In genomic region chr2:26000561-26001211, GRCh38 we compare ENCODE assay signal across 1 cellular context.
TF ChIP-seq lines count a peak whose summit lies in the region.

No MANE protein-coding gene starts in this region.

TF ChIP-seq in HepG2, 621 proteins besides CTCF, POLR2A, EP300 and RAD21 (continues in another document):
- peak; percentile 44; the same call in 1 of the 2 replicates for TF ChIP-seq ZNF281 (CRISPR knock-in tag; IDR thresholded peaks at IDR 0.05; ENCODE audit: borderline replicate concordance)
- TF ChIP-seq, protein P1, sequence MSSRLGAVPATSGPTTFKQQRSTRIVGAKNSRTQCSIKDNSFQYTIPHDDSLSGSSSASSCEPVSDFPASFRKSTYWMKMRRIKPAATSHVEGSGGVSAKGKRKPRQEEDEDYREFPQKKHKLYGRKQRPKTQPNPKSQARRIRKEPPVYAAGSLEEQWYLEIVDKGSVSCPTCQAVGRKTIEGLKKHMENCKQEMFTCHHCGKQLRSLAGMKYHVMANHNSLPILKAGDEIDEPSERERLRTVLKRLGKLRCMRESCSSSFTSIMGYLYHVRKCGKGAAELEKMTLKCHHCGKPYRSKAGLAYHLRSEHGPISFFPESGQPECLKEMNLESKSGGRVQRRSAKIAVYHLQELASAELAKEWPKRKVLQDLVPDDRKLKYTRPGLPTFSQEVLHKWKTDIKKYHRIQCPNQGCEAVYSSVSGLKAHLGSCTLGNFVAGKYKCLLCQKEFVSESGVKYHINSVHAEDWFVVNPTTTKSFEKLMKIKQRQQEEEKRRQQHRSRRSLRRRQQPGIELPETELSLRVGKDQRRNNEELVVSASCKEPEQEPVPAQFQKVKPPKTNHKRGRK (CRISPR knock-in tag; IDR thresholded peaks at IDR 0.05), result no peak
- no peak for TF ChIP-seq ZSCAN22 (CRISPR knock-in tag; IDR thresholded peaks at IDR 0.05)
- TF ChIP-seq ZFP36 (IDR thresholded peaks at IDR 0.05; ENCODE audit: borderline replicate concordance, low read depth, low read length, partially characterized antibody), result no peak
- no peak for TF ChIP-seq DNMT3B (CRISPR knock-in tag; conservative IDR thresholded peaks at IDR 0.05)
- TF ChIP-seq HDAC2 (CRISPR knock-in tag; IDR thresholded peaks at IDR 0.05), result 0 out of 2 replicates have a peak, but pooled peaks have one; percentile 20
- TF ChIP-seq, protein P2, sequence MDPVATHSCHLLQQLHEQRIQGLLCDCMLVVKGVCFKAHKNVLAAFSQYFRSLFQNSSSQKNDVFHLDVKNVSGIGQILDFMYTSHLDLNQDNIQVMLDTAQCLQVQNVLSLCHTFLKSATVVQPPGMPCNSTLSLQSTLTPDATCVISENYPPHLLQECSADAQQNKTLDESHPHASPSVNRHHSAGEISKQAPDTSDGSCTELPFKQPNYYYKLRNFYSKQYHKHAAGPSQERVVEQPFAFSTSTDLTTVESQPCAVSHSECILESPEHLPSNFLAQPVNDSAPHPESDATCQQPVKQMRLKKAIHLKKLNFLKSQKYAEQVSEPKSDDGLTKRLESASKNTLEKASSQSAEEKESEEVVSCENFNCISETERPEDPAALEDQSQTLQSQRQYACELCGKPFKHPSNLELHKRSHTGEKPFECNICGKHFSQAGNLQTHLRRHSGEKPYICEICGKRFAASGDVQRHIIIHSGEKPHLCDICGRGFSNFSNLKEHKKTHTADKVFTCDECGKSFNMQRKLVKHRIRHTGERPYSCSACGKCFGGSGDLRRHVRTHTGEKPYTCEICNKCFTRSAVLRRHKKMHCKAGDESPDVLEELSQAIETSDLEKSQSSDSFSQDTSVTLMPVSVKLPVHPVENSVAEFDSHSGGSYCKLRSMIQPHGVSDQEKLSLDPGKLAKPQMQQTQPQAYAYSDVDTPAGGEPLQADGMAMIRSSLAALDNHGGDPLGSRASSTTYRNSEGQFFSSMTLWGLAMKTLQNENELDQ (CRISPR knock-in tag; IDR thresholded peaks at IDR 0.05; ENCODE audit: borderline replicate concordance), result no peak
- TF ChIP-seq MXI1 (IDR thresholded peaks at IDR 0.05; ENCODE audit: borderline replicate concordance, low read depth, low read length), result no peak
- TF ChIP-seq IRF2 (CRISPR knock-in tag; IDR thresholded peaks at IDR 0.05), result no peak
- TF ChIP-seq, protein P3, sequence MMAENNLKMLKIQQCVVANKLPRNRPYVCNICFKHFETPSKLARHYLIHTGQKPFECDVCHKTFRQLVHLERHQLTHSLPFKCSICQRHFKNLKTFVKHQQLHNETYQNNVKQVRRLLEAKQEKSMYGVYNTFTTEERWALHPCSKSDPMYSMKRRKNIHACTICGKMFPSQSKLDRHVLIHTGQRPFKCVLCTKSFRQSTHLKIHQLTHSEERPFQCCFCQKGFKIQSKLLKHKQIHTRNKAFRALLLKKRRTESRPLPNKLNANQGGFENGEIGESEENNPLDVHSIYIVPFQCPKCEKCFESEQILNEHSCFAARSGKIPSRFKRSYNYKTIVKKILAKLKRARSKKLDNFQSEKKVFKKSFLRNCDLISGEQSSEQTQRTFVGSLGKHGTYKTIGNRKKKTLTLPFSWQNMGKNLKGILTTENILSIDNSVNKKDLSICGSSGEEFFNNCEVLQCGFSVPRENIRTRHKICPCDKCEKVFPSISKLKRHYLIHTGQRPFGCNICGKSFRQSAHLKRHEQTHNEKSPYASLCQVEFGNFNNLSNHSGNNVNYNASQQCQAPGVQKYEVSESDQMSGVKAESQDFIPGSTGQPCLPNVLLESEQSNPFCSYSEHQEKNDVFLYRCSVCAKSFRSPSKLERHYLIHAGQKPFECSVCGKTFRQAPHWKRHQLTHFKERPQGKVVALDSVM (CRISPR knock-in tag; IDR thresholded peaks at IDR 0.05), result peak; percentile 87
- 0 out of 2 replicates have a peak, but pooled peaks have one; percentile 6 for TF ChIP-seq ZNF121 (CRISPR knock-in tag; IDR thresholded peaks at IDR 0.05)
- TF ChIP-seq PRPF4 (IDR thresholded peaks at IDR 0.05; ENCODE audit: low read depth, low read length, poor library complexity, severe bottlenecking), result no peak
- TF ChIP-seq, protein P4, sequence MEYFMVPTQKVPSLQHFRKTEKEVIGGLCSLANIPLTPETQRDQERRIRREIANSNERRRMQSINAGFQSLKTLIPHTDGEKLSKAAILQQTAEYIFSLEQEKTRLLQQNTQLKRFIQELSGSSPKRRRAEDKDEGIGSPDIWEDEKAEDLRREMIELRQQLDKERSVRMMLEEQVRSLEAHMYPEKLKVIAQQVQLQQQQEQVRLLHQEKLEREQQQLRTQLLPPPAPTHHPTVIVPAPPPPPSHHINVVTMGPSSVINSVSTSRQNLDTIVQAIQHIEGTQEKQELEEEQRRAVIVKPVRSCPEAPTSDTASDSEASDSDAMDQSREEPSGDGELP (IDR thresholded peaks at IDR 0.05; ENCODE audit: borderline replicate concordance, low read depth), result no peak
- TF ChIP-seq, protein P5, sequence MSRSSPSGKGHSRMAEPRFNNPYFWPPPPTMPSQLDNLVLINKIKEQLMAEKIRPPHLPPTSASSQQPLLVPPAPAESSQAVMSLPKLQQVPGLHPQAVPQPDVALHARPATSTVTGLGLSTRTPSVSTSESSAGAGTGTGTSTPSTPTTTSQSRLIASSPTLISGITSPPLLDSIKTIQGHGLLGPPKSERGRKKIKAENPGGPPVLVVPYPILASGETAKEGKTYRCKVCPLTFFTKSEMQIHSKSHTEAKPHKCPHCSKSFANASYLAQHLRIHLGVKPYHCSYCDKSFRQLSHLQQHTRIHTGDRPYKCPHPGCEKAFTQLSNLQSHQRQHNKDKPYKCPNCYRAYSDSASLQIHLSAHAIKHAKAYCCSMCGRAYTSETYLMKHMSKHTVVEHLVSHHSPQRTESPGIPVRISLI (CRISPR knock-in tag; IDR thresholded peaks at IDR 0.05; ENCODE audit: borderline replicate concordance), result peak; percentile 63; the same call in 1 of the 2 replicates
- TF ChIP-seq ZHX2 (IDR thresholded peaks at IDR 0.05; ENCODE audit: low read depth), result no peak
- no peak for TF ChIP-seq ZHX2 (CRISPR knock-in tag; IDR thresholded peaks at IDR 0.05; ENCODE audit: borderline replicate concordance)
- TF ChIP-seq ZNF841 (CRISPR knock-in tag; IDR thresholded peaks at IDR 0.05; ENCODE audit: borderline replicate concordance), result no peak
- TF ChIP-seq, protein P6, sequence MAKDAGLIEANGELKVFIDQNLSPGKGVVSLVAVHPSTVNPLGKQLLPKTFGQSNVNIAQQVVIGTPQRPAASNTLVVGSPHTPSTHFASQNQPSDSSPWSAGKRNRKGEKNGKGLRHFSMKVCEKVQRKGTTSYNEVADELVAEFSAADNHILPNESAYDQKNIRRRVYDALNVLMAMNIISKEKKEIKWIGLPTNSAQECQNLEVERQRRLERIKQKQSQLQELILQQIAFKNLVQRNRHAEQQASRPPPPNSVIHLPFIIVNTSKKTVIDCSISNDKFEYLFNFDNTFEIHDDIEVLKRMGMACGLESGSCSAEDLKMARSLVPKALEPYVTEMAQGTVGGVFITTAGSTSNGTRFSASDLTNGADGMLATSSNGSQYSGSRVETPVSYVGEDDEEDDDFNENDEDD (CRISPR knock-in tag; IDR thresholded peaks at IDR 0.05; ENCODE audit: borderline replicate concordance), result no peak
- no peak for TF ChIP-seq ZNF451 (CRISPR knock-in tag; IDR thresholded peaks at IDR 0.05)
- no peak for TF ChIP-seq ZNF710 (CRISPR knock-in tag; IDR thresholded peaks at IDR 0.05; ENCODE audit: borderline replicate concordance)
- TF ChIP-seq ZBTB14 (CRISPR knock-in tag; IDR thresholded peaks at IDR 0.05), result no peak
- no peak for TF ChIP-seq KDM3A (CRISPR knock-in tag; IDR thresholded peaks at IDR 0.05; ENCODE audit: low read depth)
- 0 out of 2 replicates have a peak, but pooled peaks have one; percentile 19 for TF ChIP-seq ATF1 (CRISPR knock-in tag; IDR thresholded peaks at IDR 0.05)
- TF ChIP-seq ZFP90 (CRISPR knock-in tag; IDR thresholded peaks at IDR 0.05; ENCODE audit: borderline replicate concordance), result no peak
- TF ChIP-seq ZNF788 (CRISPR knock-in tag; IDR thresholded peaks at IDR 0.05; ENCODE audit: borderline replicate concordance), result no peak
- TF ChIP-seq TP53 (CRISPR knock-in tag; conservative IDR thresholded peaks at IDR 0.05), result no peak
